28 cellular contexts compared by ENCODE assay signal in the genomic region with DNA sequence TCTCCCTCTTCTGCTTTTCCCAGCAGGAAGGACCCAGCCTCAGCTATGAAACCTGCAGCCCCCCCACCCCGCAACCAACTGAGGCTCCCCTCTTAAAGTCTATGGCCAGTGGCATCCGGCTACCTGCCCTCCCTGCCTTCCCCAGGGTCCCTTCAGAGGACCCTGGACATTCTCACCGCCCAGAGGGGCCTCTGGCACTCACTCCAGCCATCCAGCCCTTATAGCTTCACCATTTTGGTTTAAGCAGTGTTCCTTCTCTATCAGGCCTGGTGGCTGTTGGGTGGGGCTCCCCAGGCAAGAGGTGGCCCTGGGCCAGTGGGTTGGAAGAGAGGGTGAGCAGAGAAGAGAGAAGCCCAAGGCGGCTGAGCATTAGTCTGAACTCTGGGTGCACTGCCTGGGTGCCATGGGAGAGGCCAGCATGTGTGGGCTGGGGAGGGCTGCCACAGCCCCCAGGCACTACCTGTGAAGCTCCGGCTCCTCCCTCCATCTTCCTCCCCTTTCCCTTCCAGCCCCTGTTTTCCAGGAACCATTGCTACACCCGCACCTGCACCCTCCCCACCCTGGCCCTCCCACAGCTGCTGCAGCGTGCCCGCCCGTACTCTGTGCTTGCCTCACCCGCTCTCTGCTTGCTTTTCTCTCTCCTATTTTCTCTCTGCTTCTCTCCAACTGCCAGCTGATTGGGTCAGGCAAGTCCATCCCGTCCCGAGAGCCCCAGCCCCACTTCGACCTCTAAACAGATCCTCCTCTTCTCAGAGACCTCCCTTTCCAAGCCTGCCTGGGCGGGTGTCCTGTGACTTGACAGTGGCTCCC.
DNase-seq lines count a peak whose midpoint lies in the region; ATAC-seq, FAIRE-seq and TF ChIP-seq lines count a peak whose summit lies in the region.
"Had no signal": no experiment of that assay in that cellular context is flagged by ENCODE, and none has a peak within 500 bp of the region (broad histone marks: within the 10 kb centered on the region; RNA-seq: fewer than 3 reads in every experiment).

No MANE protein-coding gene starts in this region.

- POLR2A ChIA-PET in activated naive CD8-positive, alpha-beta T cell treated with anti-CD3 and anti-CD28 coated beads, Interleukin-2, amount 10 ng/mL, durations not matched to agents 7 days and 5 days (lab: Charles Lee) = no interaction called here

- no peak overlapping the region for H3K4me3 Mint-ChIP-seq in activated naive CD8-positive, alpha-beta T cell treated with anti-CD3 and anti-CD28 coated beads, Interleukin-2, amount 10 ng/mL, durations not matched to agents 7 days and 5 days
- no peak overlapping the region for H3K4me3 Mint-ChIP-seq in activated naive CD8-positive, alpha-beta T cell treated with anti-CD3 and anti-CD28 coated beads for 36 hours
- H3K4me3 Mint-ChIP-seq in astrocyte (ENCODE audit: unreplicated experiment) = no peak overlapping the region
- no peak overlapping the region for H3K4me3 Mint-ChIP-seq in memory B cell
- H3K4me3 Mint-ChIP-seq: activated naive CD4-positive, alpha-beta T cell treated with anti-CD3 and anti-CD28 coated beads, Interleukin-2, amount 50 U/mL, for 24 hours had no signal

- no peaks in the 10 kb centered on the region for H3K79me2 ChIP-seq in astrocyte (ENCODE audit: insufficient read depth, low read length)
- H3K79me2 ChIP-seq: hepatocyte had no signal

- H3K4me2 ChIP-seq in astrocyte (ENCODE audit: low read length) = no peak overlapping the region
- H3K4me2 ChIP-seq: hepatocyte had no signal

- H3K27ac ChIP-seq in astrocyte (ENCODE audit: low read depth, low read length) (no peak overlapping the region), upper lobe of left lung (no peak overlapping the region)
- H3K27ac ChIP-seq: foreskin keratinocyte, GM23248, hepatocyte, KMS-11 had no signal

- no peaks in the 10 kb centered on the region for H3K36me3 Mint-ChIP-seq in activated naive CD8-positive, alpha-beta T cell treated with anti-CD3 and anti-CD28 coated beads, Interleukin-2, amount 10 ng/mL, durations not matched to agents 7 days and 5 days
- no peaks in the 10 kb centered on the region for H3K36me3 Mint-ChIP-seq in activated naive CD8-positive, alpha-beta T cell treated with anti-CD3 and anti-CD28 coated beads for 36 hours
- H3K36me3 Mint-ChIP-seq in astrocyte (ENCODE audit: low read depth, unreplicated experiment) (no peaks in the 10 kb centered on the region), memory B cell (no peaks in the 10 kb centered on the region)
- H3K36me3 Mint-ChIP-seq: activated naive CD4-positive, alpha-beta T cell treated with anti-CD3 and anti-CD28 coated beads, Interleukin-2, amount 50 U/mL, for 24 hours had no signal

- H3K36me3 ChIP-seq in astrocyte (ENCODE audit: insufficient read depth, low read length) = no peaks in the 10 kb centered on the region
- H3K36me3 ChIP-seq in upper lobe of left lung = no peaks in the 10 kb centered on the region
- H3K36me3 ChIP-seq: ascending aorta had no signal

- peaks cover 9% of the 10 kb centered on the region for H3K27me3 Mint-ChIP-seq in activated naive CD8-positive, alpha-beta T cell treated with anti-CD3 and anti-CD28 coated beads, Interleukin-2, amount 10 ng/mL, durations not matched to agents 7 days and 5 days
- no peaks in the 10 kb centered on the region for H3K27me3 Mint-ChIP-seq in activated naive CD8-positive, alpha-beta T cell treated with anti-CD3 and anti-CD28 coated beads for 36 hours
- peaks cover 17% of the 10 kb centered on the region for H3K27me3 Mint-ChIP-seq in astrocyte (ENCODE audit: low read depth, unreplicated experiment)
- peaks cover 17% of the 10 kb centered on the region for H3K27me3 Mint-ChIP-seq in memory B cell
- H3K27me3 Mint-ChIP-seq: activated naive CD4-positive, alpha-beta T cell treated with anti-CD3 and anti-CD28 coated beads, Interleukin-2, amount 50 U/mL, for 24 hours had no signal

- no peaks in the 10 kb centered on the region for H3K9me3 Mint-ChIP-seq in activated naive CD8-positive, alpha-beta T cell treated with anti-CD3 and anti-CD28 coated beads, Interleukin-2, amount 10 ng/mL, durations not matched to agents 7 days and 5 days
- no peaks in the 10 kb centered on the region for H3K9me3 Mint-ChIP-seq in activated naive CD8-positive, alpha-beta T cell treated with anti-CD3 and anti-CD28 coated beads for 36 hours
- H3K9me3 Mint-ChIP-seq in astrocyte (ENCODE audit: unreplicated experiment) (no peaks in the 10 kb centered on the region), memory B cell (no peaks in the 10 kb centered on the region)
- H3K9me3 Mint-ChIP-seq: activated naive CD4-positive, alpha-beta T cell treated with anti-CD3 and anti-CD28 coated beads, Interleukin-2, amount 50 U/mL, for 24 hours; activated T-helper 1 cell treated with anti-CD3 and anti-CD28 coated beads, Interleukin-12 subunit alpha, Interleukin-12 subunit beta, Interleukin-2, Interleukin-4 antibody, amounts not matched to agents 30 ng/mL and 10 ng/mL and 1 ng/mL, durations not matched to agents 14 hours and 24 hours and 36 hours; neural crest cell had no signal

- no peak overlapping the region for H2AFZ ChIP-seq in astrocyte (ENCODE audit: low read depth, low read length)
- H2AFZ ChIP-seq: hepatocyte had no signal

- TF ChIP-seq POLR2A in upper lobe of left lung (IDR thresholded peaks at IDR 0.05) = no peak

- H3K27me3 ChIP-seq in astrocyte (ENCODE audit: insufficient read depth, low read length) (no peaks in the 10 kb centered on the region), upper lobe of left lung (no peaks in the 10 kb centered on the region)
- H3K27me3 ChIP-seq: ascending aorta, foreskin keratinocyte had no signal

- no peaks in the 10 kb centered on the region for H4K20me1 ChIP-seq in astrocyte (ENCODE audit: insufficient read depth, low read length)

- no peak for TF ChIP-seq EP300 in upper lobe of left lung (IDR thresholded peaks at IDR 0.05)

- DNase-seq in activated naive CD8-positive, alpha-beta T cell treated with anti-CD3 and anti-CD28 coated beads, Interleukin-2, amount 10 ng/mL, durations not matched to agents 7 days and 5 days = peak; percentile 26
- no peak for DNase-seq in activated naive CD8-positive, alpha-beta T cell treated with anti-CD3 and anti-CD28 coated beads for 36 hours
- DNase-seq in astrocyte (ENCODE audit: low read depth) (no peak), memory B cell (ENCODE audit: low spot score in 2 of 2) (no peak), upper lobe of left lung (peak; percentile 8 to 56), D341Med (ENCODE audit: low spot score) (no peak), Kasumi-1 (lab: John Stamatoyannopoulos, UW) (no peak)
- DNase-seq: activated CD4-positive, alpha-beta T cell treated with anti-CD3 and anti-CD28 coated beads for 4 hours; activated CD8-positive, alpha-beta memory T cell treated with anti-CD3 and anti-CD28 coated beads for 24 hours; central memory CD4-positive, alpha-beta T cell; COR-L47; DMS79 treated with DMSO at 0.1 percent for 48 hours; foreskin keratinocyte; GM23248; MV-4-11; NCI-H1694; NCI-H2171 treated with DMSO at 0.1 percent for 48 hours; NCI-H526; T-helper 1 cell had no signal

- ATAC-seq in activated naive CD8-positive, alpha-beta T cell treated with anti-CD3 and anti-CD28 coated beads, Interleukin-2, amount 10 ng/mL, durations not matched to agents 7 days and 5 days (ENCODE audit: low read depth) = no peak
- ATAC-seq in memory B cell (ENCODE audit: low read depth) (no peak), upper lobe of left lung (ENCODE audit: low FRiP score in 2 of 2) (no peak), HG02759 (IDR thresholded peaks at IDR 0.05; ENCODE audit: unreplicated experiment) (no peak)
- ATAC-seq: sciatic nerve had no signal

- 89 to 91% methylated on average over 14 of the region's 14 CpGs for WGBS in upper lobe of left lung, 2 donors

- no peak overlapping the region for H3K4me3 ChIP-seq in astrocyte (ENCODE audit: insufficient read depth, low read depth, low read length)
- H3K4me3 ChIP-seq in upper lobe of left lung = no peak overlapping the region
- H3K4me3 ChIP-seq: ascending aorta, GM23248, hepatocyte had no signal

- no peaks in the 10 kb centered on the region for H3K4me1 Mint-ChIP-seq in activated naive CD8-positive, alpha-beta T cell treated with anti-CD3 and anti-CD28 coated beads, Interleukin-2, amount 10 ng/mL, durations not matched to agents 7 days and 5 days
- H3K4me1 Mint-ChIP-seq in activated naive CD8-positive, alpha-beta T cell treated with anti-CD3 and anti-CD28 coated beads for 36 hours = peaks cover 3% of the 10 kb centered on the region
- H3K4me1 Mint-ChIP-seq in astrocyte (ENCODE audit: low read depth, unreplicated experiment) (peaks cover 18% of the 10 kb centered on the region), memory B cell (peaks cover 2% of the 10 kb centered on the region)
- H3K4me1 Mint-ChIP-seq: activated naive CD4-positive, alpha-beta T cell treated with anti-CD3 and anti-CD28 coated beads, Interleukin-2, amount 50 U/mL, for 24 hours; neural crest cell had no signal

- peaks cover 3% of the 10 kb centered on the region for H3K4me1 ChIP-seq in astrocyte (ENCODE audit: insufficient read depth, low read length)
- peaks cover 0 to 5% (median 0%) of the 10 kb centered on the region in 4 donors for H3K4me1 ChIP-seq in upper lobe of left lung
- H3K4me1 ChIP-seq: foreskin keratinocyte had no signal

- FAIRE-seq in astrocyte (lab: Jason Lieb, UNC) = no peak
- FAIRE-seq: TTC549 had no signal

- H3K9ac ChIP-seq in astrocyte (ENCODE audit: low read length) = no peak overlapping the region
- H3K9ac ChIP-seq: GM23248 had no signal

- no peaks in the 10 kb centered on the region for H3K9me3 ChIP-seq in astrocyte (ENCODE audit: insufficient read depth, low read depth, low read length)
- H3K9me3 ChIP-seq in upper lobe of left lung = no peaks in the 10 kb centered on the region
- H3K9me3 ChIP-seq: ascending aorta had no signal

- no peak overlapping the region for H3K27ac Mint-ChIP-seq in activated naive CD8-positive, alpha-beta T cell treated with anti-CD3 and anti-CD28 coated beads, Interleukin-2, amount 10 ng/mL, durations not matched to agents 7 days and 5 days
- H3K27ac Mint-ChIP-seq in activated naive CD8-positive, alpha-beta T cell treated with anti-CD3 and anti-CD28 coated beads for 36 hours = no peak overlapping the region
- H3K27ac Mint-ChIP-seq in astrocyte (ENCODE audit: unreplicated experiment) (peak overlapping the region; percentile 4), memory B cell (peak overlapping the region; percentile 10)
- H3K27ac Mint-ChIP-seq: activated naive CD4-positive, alpha-beta T cell treated with anti-CD3 and anti-CD28 coated beads, Interleukin-2, amount 50 U/mL, for 24 hours had no signal

- no peak for TF ChIP-seq CTCF in astrocyte (IDR thresholded peaks at IDR 0.05; ENCODE audit: insufficient read depth, low read depth, low read length)
- no peak for TF ChIP-seq CTCF in upper lobe of left lung (IDR thresholded peaks at IDR 0.05)

Comparison
In these comparisons a context has a peak if more than half of its experiments do, and no peak if none do; other contexts are left out.
1. DNase-seq: peak in activated naive CD8-positive, alpha-beta T cell treated with anti-CD3 and anti-CD28 coated beads, Interleukin-2, amount 10 ng/mL, durations not matched to agents 7 days and 5 days (single experiment) and upper lobe of left lung (2 of 2); none in activated naive CD8-positive, alpha-beta T cell treated with anti-CD3 and anti-CD28 coated beads for 36 hours (single experiment), astrocyte (single experiment), memory B cell (0 of 2), D341Med (single experiment) and Kasumi-1 (0 of 2).
2. H3K27ac Mint-ChIP-seq: peak in astrocyte (single experiment) and memory B cell (single experiment); none in activated naive CD8-positive, alpha-beta T cell treated with anti-CD3 and anti-CD28 coated beads, Interleukin-2, amount 10 ng/mL, durations not matched to agents 7 days and 5 days (single experiment) and activated naive CD8-positive, alpha-beta T cell treated with anti-CD3 and anti-CD28 coated beads for 36 hours (single experiment).